38 cellular contexts compared by ENCODE assay signal in the genomic region with DNA sequence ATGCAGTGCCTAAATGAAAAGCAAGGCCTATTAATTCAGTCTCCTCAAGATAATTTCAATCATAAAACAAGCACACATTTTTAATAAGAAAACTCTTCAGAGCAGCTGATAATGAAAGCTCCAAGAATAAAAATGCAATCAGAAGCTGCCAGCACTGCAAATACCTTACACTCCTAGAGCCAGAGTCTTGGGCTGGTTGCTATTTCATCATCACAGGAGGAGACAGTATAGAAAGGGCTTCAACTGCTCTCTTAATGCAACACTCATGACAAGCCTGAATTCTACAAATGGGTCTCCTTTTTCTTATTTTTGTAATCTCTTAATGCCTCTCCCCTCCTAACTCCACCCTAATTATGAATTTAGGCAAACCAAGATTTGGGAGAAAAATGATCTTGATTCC. TPM values are rescaled to one million over a fixed set of nuclear protein-coding genes. Genes with fewer than 3 reads are reported as not detected.
"Had no signal": no experiment of that assay in that cellular context is flagged by ENCODE, and none has a peak within 500 bp of the region (broad histone marks: within the 10 kb centered on the region; RNA-seq: fewer than 3 reads in every experiment).

No MANE protein-coding gene starts in this region.

- H3K4me2 ChIP-seq: KMS-11 had no signal

- H3K27ac ChIP-seq: KMS-11 had no signal

- H3K27me3 ChIP-seq: MG63 had no signal

- H3K9ac ChIP-seq: KMS-11 had no signal

- DNase-seq: Karpas-422, Kasumi-1, MG63, MM.1S, MV-4-11, NCI-H1048, NCI-H1092, NCI-H1092 treated with DMSO at 0.1 percent for 48 hours, NCI-H1105, NCI-H1105 treated with DMSO at 0.1 percent for 48 hours, NCI-H1417, NCI-H1417 treated with DMSO at 0.1 percent for 48 hours, NCI-H1436, NCI-H1436 treated with DMSO at 0.1 percent for 48 hours, NCI-H146, NCI-H1694, NCI-H1694 treated with DMSO at 0.1 percent for 48 hours, NCI-H187, NCI-H187 treated with DMSO at 0.1 percent for 48 hours, NCI-H1930, NCI-H2029, NCI-H2029 treated with DMSO at 0.1 percent for 48 hours, NCI-H2081, NCI-H2081 treated with DMSO at 0.1 percent for 48 hours, NCI-H2107, NCI-H2171, NCI-H2171 treated with DMSO at 0.1 percent for 48 hours, NCI-H2227 treated with DMSO at 0.1 percent for 48 hours, NCI-H226, NCI-H345, NCI-H446, NCI-H446 treated with DMSO at 0.1 percent for 48 hours, NCI-H510A had no signal

- H3K36me3 ChIP-seq: MG63 had no signal

- H3K9me3 ChIP-seq: MG63 had no signal

- H3K4me3 ChIP-seq: MG63 had no signal

RNA-seq across cellular contexts. Expression of gene MC3R, which starts 11.2 kb away (rescaled TPM):
- total RNA-seq: LHCN-M2, M059J, MCF 10A, NCI-H460 had no signal
